In the genomic region with DNA sequence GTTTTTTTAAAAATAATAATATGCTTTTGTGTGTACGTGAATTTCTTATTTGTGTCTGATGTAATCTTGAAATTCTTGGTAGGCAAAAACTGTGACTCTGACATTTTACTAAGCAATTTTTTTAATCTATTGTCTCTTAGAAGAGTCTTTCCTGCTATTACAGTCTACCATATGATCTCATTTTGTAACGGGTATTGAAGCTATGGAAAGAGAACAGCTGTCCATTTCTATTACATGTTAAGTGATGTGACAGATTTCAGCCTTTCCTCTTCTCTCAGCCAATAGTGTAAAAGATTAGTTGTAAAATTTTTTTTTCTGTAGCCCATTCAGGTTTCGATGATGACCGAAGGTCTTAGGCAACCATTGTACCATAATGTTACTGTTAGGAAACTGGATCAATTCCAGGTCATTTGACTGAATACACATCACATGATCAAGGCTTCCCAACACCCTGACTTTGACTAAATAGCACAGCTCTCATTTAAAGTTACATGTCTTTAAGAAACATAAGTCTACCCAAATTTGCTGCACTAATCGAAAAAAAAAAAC, we compare ENCODE assay signal across 20 cellular contexts.
DNase-seq lines count a peak whose midpoint lies in the region; ATAC-seq and TF ChIP-seq lines count a peak whose summit lies in the region.
"Had no signal": no experiment of that assay in that cellular context is flagged by ENCODE, and none has a peak within 500 bp of the region (broad histone marks: within the 10 kb centered on the region; RNA-seq: fewer than 3 reads in every experiment).

No MANE protein-coding gene starts in this region.

- DNase-seq in HuH-7 (ENCODE audit: low spot score): peak; percentile 18
- peak; percentile 67 for DNase-seq in SK-MEL-5 (ENCODE audit: low read depth, low spot score)
- peak; percentile 9 for DNase-seq in epithelial cell of esophagus (ENCODE audit: low read depth)
- DNase-seq in renal cortical epithelial cell (ENCODE audit: low read depth): peak; percentile 60
- DNase-seq in Kasumi-1 (lab: John Stamatoyannopoulos, UW): no peak
- DNase-seq in stimulated activated CD4-positive, alpha-beta T cell treated with anti-CD3 and anti-CD28 coated beads, Interleukin-4, amount 100 ng/mL, for 24 hours: no peak
- DNase-seq: activated CD4-positive, alpha-beta T cell treated with anti-CD3 and anti-CD28 coated beads for 36 hours; activated CD8-positive, alpha-beta memory T cell treated with anti-CD3 and anti-CD28 coated beads, Interleukin-2, amount 10 ng/mL, durations not matched to agents 7 days and 5 days; activated naive CD8-positive, alpha-beta T cell treated with anti-CD3 and anti-CD28 coated beads, Interleukin-2, amount 10 ng/mL, durations not matched to agents 7 days and 5 days; AML-193; brain microvascular endothelial cell; H9; NCI-H2107; NCI-H510A treated with DMSO at 0.1 percent for 48 hours; nephron progenitor cell; stimulated activated CD4-positive, alpha-beta T cell treated with anti-CD3 and anti-CD28 coated beads, Interleukin-2, amount 100 ng/mL, for 48 hours; SW 1271; transverse colon had no signal

- ATAC-seq in GM19467 (IDR thresholded peaks at IDR 0.05; ENCODE audit: unreplicated experiment): no peak
- ATAC-seq: activated CD4-positive, alpha-beta T cell treated with anti-CD3 and anti-CD28 coated beads for 36 hours; activated CD8-positive, alpha-beta memory T cell treated with anti-CD3 and anti-CD28 coated beads, Interleukin-2, amount 10 ng/mL, durations not matched to agents 7 days and 5 days had no signal

- in situ Hi-C loops in SK-MEL-5 (cut with HindIII; ENCODE audit: low pct_unique_long_range_greater_than_20kb, low sequenced_read_pairs): no loop called here

- no peak for TF ChIP-seq CTCF in epithelial cell of esophagus (IDR thresholded peaks at IDR 0.05; ENCODE audit: insufficient read depth, low read depth, low read length, missing control alignments)

- H3K4me3 ChIP-seq in epithelial cell of esophagus (ENCODE audit: low read length): no peak overlapping the region
- H3K4me3 ChIP-seq: esophagus muscularis mucosa, transverse colon had no signal

Comparison
In these comparisons a context has a peak if more than half of its experiments do, and no peak if none do; other contexts are left out.
1. DNase-seq: peak in HuH-7 (single experiment), SK-MEL-5 (single experiment), epithelial cell of esophagus (single experiment) and renal cortical epithelial cell (single experiment); none in Kasumi-1 (0 of 2) and stimulated activated CD4-positive, alpha-beta T cell treated with anti-CD3 and anti-CD28 coated beads, Interleukin-4, amount 100 ng/mL, for 24 hours (single experiment).